In genomic region chr10:80390740-80391139, GRCh38 we compare ENCODE assay signal across 9 cellular contexts. TPM values are rescaled to one million over a fixed set of nuclear protein-coding genes. Genes with fewer than 3 reads are reported as not detected.
"Had no signal": no experiment of that assay in that cellular context is flagged by ENCODE, and none has a peak within 500 bp of the region (broad histone marks: within the 10 kb centered on the region; RNA-seq: fewer than 3 reads in every experiment).

No MANE protein-coding gene starts in this region.

- H3K27me3 Mint-ChIP-seq: IgD-negative memory B cell had no signal

- H3K36me3 Mint-ChIP-seq: IgD-negative memory B cell had no signal

- H3K27ac Mint-ChIP-seq: IgD-negative memory B cell had no signal

- ATAC-seq: K562 had no signal

- H3K4me3 ChIP-seq: K562 had no signal

- H3K27ac ChIP-seq: HL-60 had no signal

- H3K9me3 Mint-ChIP-seq: IgD-negative memory B cell had no signal

- FAIRE-seq: HTR-8/SVneo, K562 had no signal

- DNase-seq: IMR-90, KBM-7, KG1 had no signal

RNA-seq across cellular contexts. Expression of gene DYDC2, which starts 34.2 kb away (rescaled TPM):
- total RNA-seq: HT-29, IMR-90 had no signal
- polyA plus RNA-seq: IgD-negative memory B cell, IMR-90 had no signal

RNA-seq across cellular contexts. Expression of gene DYDC1, which starts 34.2 kb away (rescaled TPM):
- total RNA-seq: HT-29, HT1080, IMR-90, K562 had no signal
- polyA plus RNA-seq: IgD-negative memory B cell, IMR-90, K562 had no signal
